3 cellular contexts compared by ENCODE assay signal in the genomic region with DNA sequence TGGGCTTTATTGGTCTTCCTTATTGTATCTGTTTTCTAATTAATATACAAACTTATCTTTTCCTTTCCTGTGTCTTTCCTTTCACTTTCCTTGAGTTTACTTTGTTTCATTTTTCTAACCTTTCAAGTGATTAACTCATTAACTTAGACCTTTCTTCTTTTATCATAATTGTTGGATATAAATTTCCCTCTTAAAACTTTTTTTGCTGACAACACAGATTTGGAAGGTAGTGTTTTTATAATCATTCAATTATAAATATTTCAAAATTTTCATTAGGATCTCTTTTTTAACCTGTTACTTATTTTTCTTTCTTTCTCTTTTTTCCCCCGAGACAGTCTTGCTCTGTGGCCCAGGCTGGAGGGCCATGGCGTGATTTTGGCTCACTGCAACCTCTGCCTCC.
TF ChIP-seq lines count a peak whose summit lies in the region.

No MANE protein-coding gene starts in this region.

TF ChIP-seq in A549, 52 proteins besides CTCF, POLR2A, EP300 and RAD21 (continued from another document):
- TF ChIP-seq MAFK (IDR thresholded peaks at IDR 0.05; ENCODE audit: partially characterized antibody) = peak; percentile 92
TF ChIP-seq in A549: peak in this region for 1.

TF ChIP-seq in GM23338, 12 proteins besides CTCF, POLR2A, EP300 and RAD21 (continued from another document and continues in another):
- no peak for TF ChIP-seq EZH2 (IDR thresholded peaks at IDR 0.05; ENCODE audit: low read depth, unreplicated experiment)
- TF ChIP-seq, protein P1, sequence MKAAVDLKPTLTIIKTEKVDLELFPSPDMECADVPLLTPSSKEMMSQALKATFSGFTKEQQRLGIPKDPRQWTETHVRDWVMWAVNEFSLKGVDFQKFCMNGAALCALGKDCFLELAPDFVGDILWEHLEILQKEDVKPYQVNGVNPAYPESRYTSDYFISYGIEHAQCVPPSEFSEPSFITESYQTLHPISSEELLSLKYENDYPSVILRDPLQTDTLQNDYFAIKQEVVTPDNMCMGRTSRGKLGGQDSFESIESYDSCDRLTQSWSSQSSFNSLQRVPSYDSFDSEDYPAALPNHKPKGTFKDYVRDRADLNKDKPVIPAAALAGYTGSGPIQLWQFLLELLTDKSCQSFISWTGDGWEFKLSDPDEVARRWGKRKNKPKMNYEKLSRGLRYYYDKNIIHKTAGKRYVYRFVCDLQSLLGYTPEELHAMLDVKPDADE (IDR thresholded peaks at IDR 0.05) = no peak
- TF ChIP-seq, protein P2, sequence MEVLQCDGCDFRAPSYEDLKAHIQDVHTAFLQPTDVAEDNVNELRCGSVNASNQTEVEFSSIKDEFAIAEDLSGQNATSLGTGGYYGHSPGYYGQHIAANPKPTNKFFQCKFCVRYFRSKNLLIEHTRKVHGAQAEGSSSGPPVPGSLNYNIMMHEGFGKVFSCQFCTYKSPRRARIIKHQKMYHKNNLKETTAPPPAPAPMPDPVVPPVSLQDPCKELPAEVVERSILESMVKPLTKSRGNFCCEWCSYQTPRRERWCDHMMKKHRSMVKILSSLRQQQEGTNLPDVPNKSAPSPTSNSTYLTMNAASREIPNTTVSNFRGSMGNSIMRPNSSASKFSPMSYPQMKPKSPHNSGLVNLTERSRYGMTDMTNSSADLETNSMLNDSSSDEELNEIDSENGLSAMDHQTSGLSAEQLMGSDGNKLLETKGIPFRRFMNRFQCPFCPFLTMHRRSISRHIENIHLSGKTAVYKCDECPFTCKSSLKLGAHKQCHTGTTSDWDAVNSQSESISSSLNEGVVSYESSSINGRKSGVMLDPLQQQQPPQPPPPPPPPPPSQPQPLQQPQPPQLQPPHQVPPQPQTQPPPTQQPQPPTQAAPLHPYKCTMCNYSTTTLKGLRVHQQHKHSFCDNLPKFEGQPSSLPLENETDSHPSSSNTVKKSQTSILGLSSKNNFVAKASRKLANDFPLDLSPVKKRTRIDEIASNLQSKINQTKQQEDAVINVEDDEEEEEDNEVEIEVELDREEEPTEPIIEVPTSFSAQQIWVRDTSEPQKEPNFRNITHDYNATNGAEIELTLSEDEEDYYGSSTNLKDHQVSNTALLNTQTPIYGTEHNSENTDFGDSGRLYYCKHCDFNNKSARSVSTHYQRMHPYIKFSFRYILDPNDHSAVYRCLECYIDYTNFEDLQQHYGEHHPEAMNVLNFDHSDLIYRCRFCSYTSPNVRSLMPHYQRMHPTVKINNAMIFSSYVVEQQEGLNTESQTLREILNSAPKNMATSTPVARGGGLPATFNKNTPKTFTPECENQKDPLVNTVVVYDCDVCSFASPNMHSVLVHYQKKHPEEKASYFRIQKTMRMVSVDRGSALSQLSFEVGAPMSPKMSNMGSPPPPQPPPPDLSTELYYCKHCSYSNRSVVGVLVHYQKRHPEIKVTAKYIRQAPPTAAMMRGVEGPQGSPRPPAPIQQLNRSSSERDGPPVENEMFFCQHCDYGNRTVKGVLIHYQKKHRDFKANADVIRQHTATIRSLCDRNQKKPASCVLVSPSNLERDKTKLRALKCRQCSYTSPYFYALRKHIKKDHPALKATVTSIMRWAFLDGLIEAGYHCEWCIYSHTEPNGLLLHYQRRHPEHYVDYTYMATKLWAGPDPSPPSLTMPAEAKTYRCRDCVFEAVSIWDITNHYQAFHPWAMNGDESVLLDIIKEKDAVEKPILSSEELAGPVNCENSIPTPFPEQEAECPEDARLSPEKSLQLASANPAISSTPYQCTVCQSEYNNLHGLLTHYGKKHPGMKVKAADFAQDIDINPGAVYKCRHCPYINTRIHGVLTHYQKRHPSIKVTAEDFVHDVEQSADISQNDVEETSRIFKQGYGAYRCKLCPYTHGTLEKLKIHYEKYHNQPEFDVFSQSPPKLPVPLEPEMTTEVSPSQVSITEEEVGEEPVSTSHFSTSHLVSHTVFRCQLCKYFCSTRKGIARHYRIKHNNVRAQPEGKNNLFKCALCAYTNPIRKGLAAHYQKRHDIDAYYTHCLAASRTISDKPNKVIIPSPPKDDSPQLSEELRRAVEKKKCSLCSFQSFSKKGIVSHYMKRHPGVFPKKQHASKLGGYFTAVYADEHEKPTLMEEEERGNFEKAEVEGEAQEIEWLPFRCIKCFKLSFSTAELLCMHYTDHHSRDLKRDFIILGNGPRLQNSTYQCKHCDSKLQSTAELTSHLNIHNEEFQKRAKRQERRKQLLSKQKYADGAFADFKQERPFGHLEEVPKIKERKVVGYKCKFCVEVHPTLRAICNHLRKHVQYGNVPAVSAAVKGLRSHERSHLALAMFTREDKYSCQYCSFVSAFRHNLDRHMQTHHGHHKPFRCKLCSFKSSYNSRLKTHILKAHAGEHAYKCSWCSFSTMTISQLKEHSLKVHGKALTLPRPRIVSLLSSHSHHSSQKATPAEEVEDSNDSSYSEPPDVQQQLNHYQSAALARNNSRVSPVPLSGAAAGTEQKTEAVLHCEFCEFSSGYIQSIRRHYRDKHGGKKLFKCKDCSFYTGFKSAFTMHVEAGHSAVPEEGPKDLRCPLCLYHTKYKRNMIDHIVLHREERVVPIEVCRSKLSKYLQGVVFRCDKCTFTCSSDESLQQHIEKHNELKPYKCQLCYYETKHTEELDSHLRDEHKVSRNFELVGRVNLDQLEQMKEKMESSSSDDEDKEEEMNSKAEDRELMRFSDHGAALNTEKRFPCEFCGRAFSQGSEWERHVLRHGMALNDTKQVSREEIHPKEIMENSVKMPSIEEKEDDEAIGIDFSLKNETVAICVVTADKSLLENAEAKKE (CRISPR knock-in tag; IDR thresholded peaks at IDR 0.05) = no peak
- no peak for TF ChIP-seq ZNF331 (CRISPR knock-in tag; IDR thresholded peaks at IDR 0.05; ENCODE audit: low read depth)
- no peak for TF ChIP-seq POLR2AphosphoS5 (IDR thresholded peaks at IDR 0.05; ENCODE audit: low read depth)
- no peak for TF ChIP-seq CREB1 (CRISPR knock-in tag; IDR thresholded peaks at IDR 0.05; ENCODE audit: low read depth)
- TF ChIP-seq NANOG (IDR thresholded peaks at IDR 0.05; ENCODE audit: borderline replicate concordance) = no peak
- TF ChIP-seq EZH2phosphoT487 (IDR thresholded peaks at IDR 0.05; ENCODE audit: unreplicated experiment) = no peak
- TF ChIP-seq, protein P3, sequence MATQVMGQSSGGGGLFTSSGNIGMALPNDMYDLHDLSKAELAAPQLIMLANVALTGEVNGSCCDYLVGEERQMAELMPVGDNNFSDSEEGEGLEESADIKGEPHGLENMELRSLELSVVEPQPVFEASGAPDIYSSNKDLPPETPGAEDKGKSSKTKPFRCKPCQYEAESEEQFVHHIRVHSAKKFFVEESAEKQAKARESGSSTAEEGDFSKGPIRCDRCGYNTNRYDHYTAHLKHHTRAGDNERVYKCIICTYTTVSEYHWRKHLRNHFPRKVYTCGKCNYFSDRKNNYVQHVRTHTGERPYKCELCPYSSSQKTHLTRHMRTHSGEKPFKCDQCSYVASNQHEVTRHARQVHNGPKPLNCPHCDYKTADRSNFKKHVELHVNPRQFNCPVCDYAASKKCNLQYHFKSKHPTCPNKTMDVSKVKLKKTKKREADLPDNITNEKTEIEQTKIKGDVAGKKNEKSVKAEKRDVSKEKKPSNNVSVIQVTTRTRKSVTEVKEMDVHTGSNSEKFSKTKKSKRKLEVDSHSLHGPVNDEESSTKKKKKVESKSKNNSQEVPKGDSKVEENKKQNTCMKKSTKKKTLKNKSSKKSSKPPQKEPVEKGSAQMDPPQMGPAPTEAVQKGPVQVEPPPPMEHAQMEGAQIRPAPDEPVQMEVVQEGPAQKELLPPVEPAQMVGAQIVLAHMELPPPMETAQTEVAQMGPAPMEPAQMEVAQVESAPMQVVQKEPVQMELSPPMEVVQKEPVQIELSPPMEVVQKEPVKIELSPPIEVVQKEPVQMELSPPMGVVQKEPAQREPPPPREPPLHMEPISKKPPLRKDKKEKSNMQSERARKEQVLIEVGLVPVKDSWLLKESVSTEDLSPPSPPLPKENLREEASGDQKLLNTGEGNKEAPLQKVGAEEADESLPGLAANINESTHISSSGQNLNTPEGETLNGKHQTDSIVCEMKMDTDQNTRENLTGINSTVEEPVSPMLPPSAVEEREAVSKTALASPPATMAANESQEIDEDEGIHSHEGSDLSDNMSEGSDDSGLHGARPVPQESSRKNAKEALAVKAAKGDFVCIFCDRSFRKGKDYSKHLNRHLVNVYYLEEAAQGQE (IDR thresholded peaks at IDR 0.05; ENCODE audit: unreplicated experiment) = no peak

TF ChIP-seq in K562, 482 proteins besides CTCF, POLR2A, EP300 and RAD21:
- TF ChIP-seq MYC (IDR thresholded peaks at IDR 0.05; ENCODE audit: low read depth, low read length) = no peak
- no peak for TF ChIP-seq MYC (CRISPR knock-in tag; IDR thresholded peaks at IDR 0.05; ENCODE audit: borderline replicate concordance, low read depth)
- peak; percentile 98 for TF ChIP-seq ZNF316 (IDR thresholded peaks at IDR 0.05)
- peak; percentile 83; the same call in 1 of the 2 replicates for TF ChIP-seq MAFF (IDR thresholded peaks at IDR 0.05; ENCODE audit: low read length)
- TF ChIP-seq C11orf30 (IDR thresholded peaks at IDR 0.05; ENCODE audit: low read depth) = peak; percentile 94
- no peak for TF ChIP-seq KLF16 (IDR thresholded peaks at IDR 0.05)
- TF ChIP-seq MAFG (tag; conservative IDR thresholded peaks at IDR 0.05) = peak; percentile 90
- peak; percentile 92 for TF ChIP-seq MAFK (IDR thresholded peaks at IDR 0.05; ENCODE audit: low read length)
